1 cellular context compared by ENCODE assay signal in the genomic region with DNA sequence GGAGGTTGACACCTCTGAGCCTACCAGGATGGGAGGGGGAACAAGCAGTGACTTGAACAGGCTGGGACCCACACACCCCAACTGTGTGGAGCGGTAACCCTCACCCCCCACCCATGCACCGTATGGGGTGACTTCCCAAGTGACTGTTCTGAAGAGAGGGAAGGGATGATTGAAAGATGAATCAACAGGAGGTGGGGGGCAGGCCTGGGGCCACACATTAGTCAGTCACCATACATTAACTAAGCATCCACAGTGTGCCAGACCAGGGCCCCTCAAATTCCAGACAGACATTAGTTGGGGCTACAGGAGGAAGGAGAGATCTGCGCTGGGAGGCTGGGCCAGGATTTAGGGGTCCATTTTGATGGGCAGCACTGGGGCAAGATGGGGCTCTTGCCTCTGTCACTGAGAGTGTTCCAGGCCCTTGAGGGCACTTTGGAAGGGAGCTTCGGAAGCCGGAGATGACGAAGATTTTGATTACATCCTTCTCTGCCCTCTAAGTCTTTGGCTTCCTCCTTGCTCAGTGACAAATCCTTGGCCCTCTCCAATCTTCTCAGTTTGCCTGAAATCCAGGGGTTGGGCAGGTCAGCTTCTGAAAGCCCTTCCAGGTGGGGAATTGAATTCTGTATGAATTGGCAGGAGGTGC.
TF ChIP-seq lines count a peak whose summit lies in the region.

No MANE protein-coding gene starts in this region.

TF ChIP-seq in WTC11, 78 proteins besides CTCF, POLR2A, EP300 and RAD21 (continued from another document):
- TF ChIP-seq HMGA2 (CRISPR knock-in tag; IDR thresholded peaks at IDR 0.05) (no peak), ZNF423 (CRISPR knock-in tag; IDR thresholded peaks at IDR 0.05) (no peak), ZNF219 (CRISPR knock-in tag; IDR thresholded peaks at IDR 0.05; ENCODE audit: borderline replicate concordance) (no peak), ATF1 (CRISPR knock-in tag; IDR thresholded peaks at IDR 0.05) (no peak)
- TF ChIP-seq, protein P1, sequence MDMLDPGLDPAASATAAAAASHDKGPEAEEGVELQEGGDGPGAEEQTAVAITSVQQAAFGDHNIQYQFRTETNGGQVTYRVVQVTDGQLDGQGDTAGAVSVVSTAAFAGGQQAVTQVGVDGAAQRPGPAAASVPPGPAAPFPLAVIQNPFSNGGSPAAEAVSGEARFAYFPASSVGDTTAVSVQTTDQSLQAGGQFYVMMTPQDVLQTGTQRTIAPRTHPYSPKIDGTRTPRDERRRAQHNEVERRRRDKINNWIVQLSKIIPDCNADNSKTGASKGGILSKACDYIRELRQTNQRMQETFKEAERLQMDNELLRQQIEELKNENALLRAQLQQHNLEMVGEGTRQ (CRISPR knock-in tag; IDR thresholded peaks at IDR 0.05) = no peak
- TF ChIP-seq, protein P2, sequence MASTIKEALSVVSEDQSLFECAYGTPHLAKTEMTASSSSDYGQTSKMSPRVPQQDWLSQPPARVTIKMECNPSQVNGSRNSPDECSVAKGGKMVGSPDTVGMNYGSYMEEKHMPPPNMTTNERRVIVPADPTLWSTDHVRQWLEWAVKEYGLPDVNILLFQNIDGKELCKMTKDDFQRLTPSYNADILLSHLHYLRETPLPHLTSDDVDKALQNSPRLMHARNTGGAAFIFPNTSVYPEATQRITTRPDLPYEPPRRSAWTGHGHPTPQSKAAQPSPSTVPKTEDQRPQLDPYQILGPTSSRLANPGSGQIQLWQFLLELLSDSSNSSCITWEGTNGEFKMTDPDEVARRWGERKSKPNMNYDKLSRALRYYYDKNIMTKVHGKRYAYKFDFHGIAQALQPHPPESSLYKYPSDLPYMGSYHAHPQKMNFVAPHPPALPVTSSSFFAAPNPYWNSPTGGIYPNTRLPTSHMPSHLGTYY (CRISPR knock-in tag; IDR thresholded peaks at IDR 0.05) = no peak
- TF ChIP-seq, protein P3, sequence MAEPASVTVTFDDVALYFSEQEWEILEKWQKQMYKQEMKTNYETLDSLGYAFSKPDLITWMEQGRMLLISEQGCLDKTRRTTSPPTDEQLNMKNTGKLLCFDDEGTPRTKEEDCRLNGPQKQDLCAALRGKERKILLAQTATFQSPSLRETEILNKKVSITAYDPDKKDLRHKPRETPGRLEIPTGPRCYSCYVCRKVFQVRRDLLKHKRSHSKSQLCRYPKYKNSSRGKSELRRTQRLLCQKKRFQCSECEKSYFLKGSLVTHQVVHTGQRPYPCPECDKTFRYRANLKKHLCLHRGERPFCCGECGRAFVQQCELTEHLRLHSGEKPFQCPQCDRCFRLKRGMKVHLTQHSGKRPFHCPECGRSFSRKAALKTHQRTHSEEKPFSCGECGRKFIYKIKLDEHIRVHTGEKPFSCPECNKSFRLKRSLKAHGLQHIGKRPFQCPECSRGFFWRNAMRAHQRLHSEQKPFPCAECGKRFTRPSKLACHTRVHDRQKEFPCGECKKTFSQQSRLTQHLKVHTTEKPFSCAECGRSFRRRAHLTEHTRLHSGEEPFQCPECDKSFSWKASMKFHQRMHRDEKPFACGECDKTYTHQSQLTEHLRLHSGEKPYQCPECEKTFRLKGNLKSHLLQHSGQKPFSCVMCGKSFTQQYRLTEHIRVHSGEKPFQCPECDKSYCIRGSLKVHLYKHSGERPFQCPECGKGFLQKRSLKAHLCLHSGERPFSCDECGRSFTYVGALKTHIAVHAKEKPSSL (CRISPR knock-in tag; conservative IDR thresholded peaks at IDR 0.05) = no peak
- TF ChIP-seq, protein P4, sequence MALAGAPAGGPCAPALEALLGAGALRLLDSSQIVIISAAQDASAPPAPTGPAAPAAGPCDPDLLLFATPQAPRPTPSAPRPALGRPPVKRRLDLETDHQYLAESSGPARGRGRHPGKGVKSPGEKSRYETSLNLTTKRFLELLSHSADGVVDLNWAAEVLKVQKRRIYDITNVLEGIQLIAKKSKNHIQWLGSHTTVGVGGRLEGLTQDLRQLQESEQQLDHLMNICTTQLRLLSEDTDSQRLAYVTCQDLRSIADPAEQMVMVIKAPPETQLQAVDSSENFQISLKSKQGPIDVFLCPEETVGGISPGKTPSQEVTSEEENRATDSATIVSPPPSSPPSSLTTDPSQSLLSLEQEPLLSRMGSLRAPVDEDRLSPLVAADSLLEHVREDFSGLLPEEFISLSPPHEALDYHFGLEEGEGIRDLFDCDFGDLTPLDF (CRISPR knock-in tag; IDR thresholded peaks at IDR 0.05) = no peak
